ENCODE assay signal across 9 cellular contexts in genomic region chr2:42835577-42836371, GRCh38. TPM values are rescaled to one million over a fixed set of nuclear protein-coding genes. Genes with fewer than 3 reads are reported as not detected.
DNase-seq lines count a peak whose midpoint lies in the region; ATAC-seq, FAIRE-seq and TF ChIP-seq lines count a peak whose summit lies in the region.
"Had no signal": no experiment of that assay in that cellular context is flagged by ENCODE, and none has a peak within 500 bp of the region (broad histone marks: within the 10 kb centered on the region; RNA-seq: fewer than 3 reads in every experiment).

No MANE protein-coding gene starts in this region.

- ATAC-seq in body of pancreas (peak; percentile 58), left colon (peak; percentile 6), upper lobe of right lung (peak; percentile 76), HG03442 (IDR thresholded peaks at IDR 0.05; ENCODE audit: unreplicated experiment) (no peak), GM18519 (IDR thresholded peaks at IDR 0.05; ENCODE audit: low FRiP score, unreplicated experiment) (no peak), GM21737 (IDR thresholded peaks at IDR 0.05; ENCODE audit: unreplicated experiment) (no peak)

- no peaks in the 10 kb centered on the region for H3K36me3 ChIP-seq in body of pancreas (replicated peaks in 1 of 2; ENCODE audit: insufficient read depth in 1 of 2, low read depth in 2 of 2)
- H3K36me3 ChIP-seq in upper lobe of right lung: no peaks in the 10 kb centered on the region

- 77 to 81% methylated on average over 5 of the region's 5 CpGs for WGBS in body of pancreas, 2 donors

- H3K4me1 ChIP-seq in body of pancreas: no peaks in the 10 kb centered on the region
- peaks cover 7% of the 10 kb centered on the region for H3K4me1 ChIP-seq in upper lobe of right lung

- no peak overlapping the region for H3K4me3 ChIP-seq in body of pancreas
- no peak overlapping the region for H3K4me3 ChIP-seq in upper lobe of right lung

- intact Hi-C loops in body of pancreas (cut with DNase I): no loop called here
- intact Hi-C loops in left colon (cut with DNase I, micrococcal nuclease): loop anchor here in 1 of 2 donors (10.0 kb wide), 1 partner anchor 99 kb away; no protein-coding TSS in a partner anchor
- intact Hi-C loops in upper lobe of right lung (cut with DNase I): no loop called here

- TF ChIP-seq CTCF in body of pancreas (IDR thresholded peaks at IDR 0.05) (no peak), upper lobe of right lung (IDR thresholded peaks at IDR 0.05) (no peak)

- peak overlapping the region in 1 of 4 donors; percentile 30 for H3K27ac ChIP-seq in body of pancreas
- peak overlapping the region; percentile 24 for H3K27ac ChIP-seq in upper lobe of right lung

- peak; percentile 23 for FAIRE-seq in HTR-8/SVneo (lab: Jason Lieb, UNC)

- H3K9me3 ChIP-seq in body of pancreas (no peaks in the 10 kb centered on the region), upper lobe of right lung (no peaks in the 10 kb centered on the region)

- DNase-seq in HTR-8/SVneo (ENCODE audit: insufficient read length, low spot score): peak; percentile 84
- DNase-seq in body of pancreas: peak in 3 of 4 donors; percentile 25 to 66 (median 31)
- peak in 1 of 2 donors; percentile 37 for DNase-seq in left colon
- DNase-seq in upper lobe of right lung: peak; percentile 29
- no peak for DNase-seq in NCI-H345 treated with DMSO at 0.1 percent for 48 hours (lab: John Stamatoyannopoulos, UW; ENCODE audit: unreplicated experiment)
- DNase-seq: nucleus accumbens had no signal

- H3K27me3 ChIP-seq in body of pancreas: no peaks in the 10 kb centered on the region
- no peaks in the 10 kb centered on the region for H3K27me3 ChIP-seq in upper lobe of right lung

- TF ChIP-seq POLR2A in body of pancreas (IDR thresholded peaks at IDR 0.05): no peak

RNA-seq across cellular contexts. Expression of gene HAAO, which starts 43.4 kb away (rescaled TPM):
- total RNA-seq in body of pancreas (10 to 100 TPM; 30.3 to 30.9 TPM), left colon (10 to 100 TPM; 18.9 to 19.2 TPM), upper lobe of right lung (6.4 TPM)

Comparison
In these comparisons a context has a peak if more than half of its experiments do, and no peak if none do; other contexts are left out.
1. ATAC-seq: peak in body of pancreas (single experiment), left colon (single experiment) and upper lobe of right lung (single experiment); none in HG03442 (single experiment), GM18519 (single experiment) and GM21737 (single experiment).